16 cellular contexts compared by ENCODE assay signal in genomic region chr12:69903548-69903947, GRCh38.
DNase-seq lines count a peak whose midpoint lies in the region; ATAC-seq and TF ChIP-seq lines count a peak whose summit lies in the region.
"Had no signal": no experiment of that assay in that cellular context is flagged by ENCODE, and none has a peak within 500 bp of the region (broad histone marks: within the 10 kb centered on the region; RNA-seq: fewer than 3 reads in every experiment).

No MANE protein-coding gene starts in this region.

- TF ChIP-seq CTCF in OCI-LY1 (IDR thresholded peaks at IDR 0.05; ENCODE audit: low read length) (no peak), breast epithelium (IDR thresholded peaks at IDR 0.05) (no peak)

- peak overlapping the region in 1 of 2 experiments; percentile 59 for H3K18ac ChIP-seq in mesenchymal stem cell (ENCODE audit: low read depth in 1 of 2, low read length in 2 of 2)

- H2AFZ ChIP-seq in OCI-LY1 (ENCODE audit: low read length) (no peak overlapping the region), mesenchymal stem cell (ENCODE audit: low read depth, low read length) (no peak overlapping the region), GM23248 (no peak overlapping the region)

- intact Hi-C loops in breast epithelium (cut with DNase I; ENCODE audit: low total_unique reads), result no loop called here

- H3K4me3 ChIP-seq in OCI-LY1 (ENCODE audit: low read depth, low read length, poor library complexity, severe bottlenecking) (peak overlapping the region; percentile 3), mesenchymal stem cell (ENCODE audit: insufficient read depth in 1 of 2, low read depth in 1 of 2, low read length in 2 of 2) (no peak overlapping the region), GM23248 (no peak overlapping the region), breast epithelium (no peak overlapping the region)
- H3K4me3 ChIP-seq: K562 had no signal

- H2BK12ac ChIP-seq in mesenchymal stem cell (ENCODE audit: low read length in 2 of 2), result no peak overlapping the region

- H3K9ac ChIP-seq in OCI-LY1 (ENCODE audit: low read length), result peak overlapping the region; percentile 68
- no peak overlapping the region for H3K9ac ChIP-seq in mesenchymal stem cell (ENCODE audit: low read length)
- no peak overlapping the region for H3K9ac ChIP-seq in GM23248

- no peak for TF ChIP-seq POLR2A in breast epithelium (IDR thresholded peaks at IDR 0.05)

- H3K27me3 ChIP-seq in OCI-LY1 (ENCODE audit: insufficient read depth, low read length) (no peaks in the 10 kb centered on the region), mesenchymal stem cell (ENCODE audit: control insufficient read depth in 1 of 2, insufficient read depth in 1 of 2, low read length in 2 of 2) (no peaks in the 10 kb centered on the region), GM23248 (replicated peaks; ENCODE audit: insufficient read depth) (no peaks in the 10 kb centered on the region), breast epithelium (no peaks in the 10 kb centered on the region)

- H3K9me3 ChIP-seq in OCI-LY1 (ENCODE audit: low read length), result no peaks in the 10 kb centered on the region
- H3K9me3 ChIP-seq in mesenchymal stem cell (ENCODE audit: control insufficient read depth, low read length), result no peaks in the 10 kb centered on the region
- H3K9me3 ChIP-seq in GM23248 (ENCODE audit: low read depth), result no peaks in the 10 kb centered on the region
- no peaks in the 10 kb centered on the region for H3K9me3 ChIP-seq in breast epithelium

- H3K79me2 ChIP-seq in OCI-LY1 (ENCODE audit: insufficient read depth, low read length), result no peaks in the 10 kb centered on the region
- no peaks in the 10 kb centered on the region for H3K79me2 ChIP-seq in GM23248 (ENCODE audit: insufficient read depth)

- H3K14ac ChIP-seq in mesenchymal stem cell (ENCODE audit: low read length in 2 of 2), result peak overlapping the region in 1 of 2 experiments; percentile 31

- H3K23ac ChIP-seq in mesenchymal stem cell (ENCODE audit: low read length in 2 of 2), result no peak overlapping the region

- H4K20me1 ChIP-seq in OCI-LY1 (ENCODE audit: insufficient read depth, low read length) (no peaks in the 10 kb centered on the region), GM23248 (ENCODE audit: insufficient read depth) (no peaks in the 10 kb centered on the region)

- H4K91ac ChIP-seq in mesenchymal stem cell (ENCODE audit: low read length), result peak overlapping the region; percentile 54

- no peaks in the 10 kb centered on the region for H3K79me1 ChIP-seq in mesenchymal stem cell (replicated peaks; ENCODE audit: low read length, poor library complexity, severe bottlenecking)

- in situ Hi-C loops in GM23248 (cut with MboI), result no loop called here

- H3F3A ChIP-seq in OCI-LY1 (ENCODE audit: insufficient read depth, low read length) (peaks cover 5% of the 10 kb centered on the region; the same call in 1 of the 2 replicates), GM23248 (ENCODE audit: insufficient read depth) (peaks cover 16% of the 10 kb centered on the region)

- H3K36me3 ChIP-seq in OCI-LY1 (ENCODE audit: insufficient read depth, low read length) (no peaks in the 10 kb centered on the region), mesenchymal stem cell (ENCODE audit: control insufficient read depth in 1 of 2, insufficient read depth in 2 of 2, low read depth in 1 of 2, low read length in 2 of 2) (no peaks in the 10 kb centered on the region), GM23248 (ENCODE audit: low read depth) (no peaks in the 10 kb centered on the region), breast epithelium (no peaks in the 10 kb centered on the region)

- no peak overlapping the region for H2BK5ac ChIP-seq in mesenchymal stem cell (ENCODE audit: low read depth, low read length, poor library complexity, severe bottlenecking)

- H2BK120ac ChIP-seq in mesenchymal stem cell (ENCODE audit: low read depth, low read length), result no peak overlapping the region

- no peak overlapping the region for H3K4ac ChIP-seq in mesenchymal stem cell (ENCODE audit: low read depth in 1 of 2, low read length in 2 of 2)

- 96% methylated on average over 8 of the region's 8 CpGs for WGBS in mesenchymal stem cell
- WGBS in GM23248 (ENCODE audit: low coverage in 1 of 2, low lambda C conversion rate in 2 of 2, missing lambda C conversion rate in 2 of 2), 2 experiments, result 88 to 92% methylated on average over 8 of the region's 8 CpGs

- peak overlapping the region; percentile 58 for H3K4me2 ChIP-seq in OCI-LY1 (ENCODE audit: low read length)
- no peak overlapping the region for H3K4me2 ChIP-seq in mesenchymal stem cell (ENCODE audit: low read length, poor library complexity, severe bottlenecking)
- H3K4me2 ChIP-seq in GM23248 (ENCODE audit: unreplicated experiment), result no peak overlapping the region

- peak overlapping the region; percentile 18 for H2BK15ac ChIP-seq in mesenchymal stem cell (ENCODE audit: low read depth, poor library complexity, severe bottlenecking)

- H2AK5ac ChIP-seq in mesenchymal stem cell (ENCODE audit: low read length, severe bottlenecking), result peak overlapping the region; percentile 7

- no peak for ATAC-seq in activated CD4-positive, CD25-positive, alpha-beta regulatory T cell treated with anti-CD3 and anti-CD28 coated beads, Interleukin-2, amount 50 U/mL, for 24 hours
- ATAC-seq: K562 had no signal

- H3K9me2 ChIP-seq in OCI-LY1 (ENCODE audit: low read depth, low read length) (no peaks in the 10 kb centered on the region), GM23248 (ENCODE audit: insufficient read depth) (no peaks in the 10 kb centered on the region)

- H4K8ac ChIP-seq in mesenchymal stem cell (ENCODE audit: low read length), result no peak overlapping the region

- H3K27ac ChIP-seq in OCI-LY1 (ENCODE audit: low read depth, low read length, poor library complexity, severe bottlenecking) (peak overlapping the region; percentile 98), mesenchymal stem cell (ENCODE audit: low read length, poor library complexity, severe bottlenecking) (no peak overlapping the region), GM23248 (no peak overlapping the region), breast epithelium (peak overlapping the region in 1 of 2 donors; percentile 12)

- DNase-seq in NCI-H748 (lab: John Stamatoyannopoulos, UW; ENCODE audit: unreplicated experiment) (peak; percentile 27), NCI-H748 treated with DMSO at 0.1 percent for 48 hours (lab: John Stamatoyannopoulos, UW) (no peak), mesenchymal stem cell (no peak), GM23248 (no peak), breast epithelium (ENCODE audit: low spot score in 2 of 2) (no peak)
- DNase-seq: CD4-positive, CD25-positive, alpha-beta regulatory T cell; EL; NCI-H1105; NCI-H1694 treated with DMSO at 0.1 percent for 48 hours; NCI-H524 treated with DMSO at 0.1 percent for 48 hours; NK-92 treated with Interleukin-12 subunit alpha and Interleukin-12 subunit beta, amount 100 ng/mL, for 24 hours; OCI-M1; SHP77 had no signal

- H3K4me1 ChIP-seq in OCI-LY1 (ENCODE audit: insufficient read depth, low read length, severe bottlenecking) (peaks cover 98% of the 10 kb centered on the region), mesenchymal stem cell (ENCODE audit: control insufficient read depth, insufficient read depth, low read depth, low read length) (peaks cover 5% of the 10 kb centered on the region), GM23248 (ENCODE audit: insufficient read depth) (peaks cover 30% of the 10 kb centered on the region), breast epithelium (no peaks in the 10 kb centered on the region)
